7 cellular contexts compared by ENCODE assay signal in genomic region chr2:27705851-27706622, GRCh38. TPM values are rescaled to one million over a fixed set of nuclear protein-coding genes. Genes with fewer than 3 reads are reported as not detected.
DNase-seq lines count a peak whose midpoint lies in the region; ATAC-seq and TF ChIP-seq lines count a peak whose summit lies in the region.

No MANE protein-coding gene starts in this region.

- no peak overlapping the region for H3T11ph ChIP-seq in H9 (ENCODE audit: low read length)

- no peak overlapping the region for H2AFZ ChIP-seq in H9 (ENCODE audit: low read length)

- no peak overlapping the region for H3K23ac ChIP-seq in H9 (ENCODE audit: insufficient read length, low read depth, low read length)

- H2BK12ac ChIP-seq in H9 (ENCODE audit: insufficient read length, low read depth, low read length), result no peak overlapping the region

- no peak overlapping the region for H3K4me3 ChIP-seq in fibroblast of mammary gland (ENCODE audit: control insufficient read depth, low read depth, low read length)
- no peak overlapping the region for H3K4me3 ChIP-seq in psoas muscle

- no peak overlapping the region for H3K4me2 ChIP-seq in H9 (ENCODE audit: insufficient read depth, insufficient read length, low read length)

- H4K91ac ChIP-seq in H9 (ENCODE audit: insufficient read length, low read depth, low read length), result no peak overlapping the region

- no peak overlapping the region for H2BK20ac ChIP-seq in H9 (ENCODE audit: low read depth, low read length, poor library complexity, severe bottlenecking)

- H3K9ac ChIP-seq in H9 (ENCODE audit: extremely low read depth, insufficient read length, low read length), result no peak overlapping the region

- peaks cover 10 to 26% of the 10 kb centered on the region in 2 experiments for H3K4me1 Mint-ChIP-seq in H9

- H3K36me3 ChIP-seq in psoas muscle (ENCODE audit: insufficient read depth in 1 of 2, low read depth in 1 of 2), result no peaks in the 10 kb centered on the region

- WGBS in H9 (ENCODE audit: extremely low coverage, insufficient read length, low lambda C conversion rate), result no CpG with 5 or more reads among the region's 4 CpGs
- 10 to 27% (median 17%) methylated on average over 4 of the region's 4 CpGs for WGBS in psoas muscle, 3 donors

- H3K18ac ChIP-seq in H9 (ENCODE audit: insufficient read length, low read depth, low read length), result no peak overlapping the region

- no peaks in the 10 kb centered on the region for H3K9me3 Mint-ChIP-seq in H9

- H4K20me1 ChIP-seq in H9 (ENCODE audit: control insufficient read depth, insufficient read depth, insufficient read length), result no peaks in the 10 kb centered on the region

- H3K79me2 ChIP-seq in H9 (ENCODE audit: insufficient read depth, low read length), result no peaks in the 10 kb centered on the region

- H2BK5ac ChIP-seq in H9 (ENCODE audit: insufficient read length, low read length), result no peak overlapping the region

- H4K5ac ChIP-seq in H9 (ENCODE audit: insufficient read length, low read depth, low read length), result no peak overlapping the region

- no peaks in the 10 kb centered on the region for H3K79me1 ChIP-seq in H9 (ENCODE audit: insufficient read depth, low read depth, low read length, poor library complexity, severe bottlenecking)

- H2AK5ac ChIP-seq in H9 (ENCODE audit: insufficient read length, low read length), result no peak overlapping the region

- no peak overlapping the region for H3K14ac ChIP-seq in H9 (ENCODE audit: insufficient read depth, low read length)

- H3K27ac Mint-ChIP-seq in H9, result peak overlapping the region in 2 of 3 experiments; percentile 68 to 82; a peak in 2 of 7 replicates

- H3K4me1 ChIP-seq in H9 (ENCODE audit: insufficient read depth, low read length) (no peaks in the 10 kb centered on the region; the same call in 1 of the 2 replicates), psoas muscle (peaks cover 48% of the 10 kb centered on the region)

- H3K27ac ChIP-seq in H9 (ENCODE audit: insufficient read length, low read depth, low read length) (no peak overlapping the region), psoas muscle (peak overlapping the region; percentile 90)

- H3K4ac ChIP-seq in H9 (ENCODE audit: low read depth, low read length), result no peak overlapping the region

- DNase-seq in H9, result no peak
- peak; percentile 98 for DNase-seq in RPMI7951 (ENCODE audit: low read depth)
- peak; percentile 98 for DNase-seq in fibroblast of mammary gland (ENCODE audit: low read depth)
- peak; percentile 64 to 79 for DNase-seq in psoas muscle
- DNase-seq in putamen (ENCODE audit: low spot score), result no peak
- DNase-seq in retina, result no peak

- no peak overlapping the region for H4K8ac ChIP-seq in H9 (replicated peaks; ENCODE audit: insufficient read length, low read depth, low read length)

- no peak overlapping the region for H3K4me3 Mint-ChIP-seq in H9

- H3K9me3 ChIP-seq in H9 (ENCODE audit: control insufficient read depth, low read depth, low read length), result no peaks in the 10 kb centered on the region
- no peaks in the 10 kb centered on the region for H3K9me3 ChIP-seq in psoas muscle

- H3K27me3 Mint-ChIP-seq in H9 (ENCODE audit: low read depth), result no peaks in the 10 kb centered on the region

- intact Hi-C loops in psoas muscle (cut with DNase I), result loop anchor here (5.0 to 10.0 kb wide), 2 partner anchors 689 to 691 kb away; partner anchors contain the start of gene FOSL2 (in 1 of the 2)

- TF ChIP-seq CTCF in H9 (conservative IDR thresholded peaks at IDR 0.05) (no peak), fibroblast of mammary gland (conservative IDR thresholded peaks at IDR 0.05; ENCODE audit: control insufficient read depth, insufficient read depth, low read depth, low read length) (no peak), psoas muscle (IDR thresholded peaks at IDR 0.05) (no peak)

- H2BK120ac ChIP-seq in H9 (ENCODE audit: low read depth, low read length, poor library complexity, severe bottlenecking), result no peak overlapping the region

- no peaks in the 10 kb centered on the region; a peak in 1 of 7 replicates for H3K36me3 Mint-ChIP-seq in H9 (ENCODE audit: insufficient read depth in 1 of 3, low read depth in 3 of 3)

- no peaks in the 10 kb centered on the region for H3K23me2 ChIP-seq in H9 (ENCODE audit: insufficient read length, low read depth, low read length, poor library complexity, severe bottlenecking)

- H2BK15ac ChIP-seq in H9 (ENCODE audit: low read depth, low read length), result no peak overlapping the region

- H3K56ac ChIP-seq in H9 (ENCODE audit: insufficient read length, low read depth, low read length), result no peak overlapping the region

- H3K27me3 ChIP-seq in H9 (ENCODE audit: insufficient read depth, low read length) (no peaks in the 10 kb centered on the region), psoas muscle (ENCODE audit: insufficient read depth in 3 of 3, low read length in 2 of 3) (no peaks in the 10 kb centered on the region)

- ATAC-seq in psoas muscle (peak; percentile 78 to 82 (median 80)), HG02970 (IDR thresholded peaks at IDR 0.05; ENCODE audit: low FRiP score, unreplicated experiment) (no peak)

RNA-seq across cellular contexts. Expression of gene SLC4A1AP, which starts 42.3 kb away (rescaled TPM):
- total RNA-seq in H9 (2021) (18.8 and 20.8 TPM in 2 replicates), psoas muscle (10 to 100 TPM; 21.1 to 28.4 (median 26.0) TPM)
- 37.9 and 40.0 TPM in 2 replicates for total RNA-seq in RPMI7951 (2014; rRNA removed; shearing (Covaris generic))
- 10 to 100 TPM; 20.5 to 44.8 (median 28.3) TPM for polyA plus RNA-seq in psoas muscle

RNA-seq across cellular contexts. Expression of gene SUPT7L, which starts 42.6 kb away (rescaled TPM):
- total RNA-seq in H9 (2021) (28.9 and 30.4 TPM in 2 replicates), psoas muscle (10 to 100 TPM; 17.1 to 25.0 (median 22.1) TPM)
- total RNA-seq in RPMI7951 (2014; rRNA removed; shearing (Covaris generic)), result 29.2 and 31.5 TPM in 2 replicates
- polyA plus RNA-seq in psoas muscle, result 10 to 100 TPM; 17.1 to 33.8 (median 21.1) TPM

Comparison
In these comparisons a context has a peak if more than half of its experiments do, and no peak if none do; other contexts are left out.
1. DNase-seq: peak in RPMI7951 (single experiment), fibroblast of mammary gland (single experiment) and psoas muscle (2 of 2); none in H9 (single experiment), putamen (single experiment) and retina (single experiment).